29 cellular contexts compared by ENCODE assay signal in genomic region chrX:113269203-113269602, GRCh38.
"Had no signal": no experiment of that assay in that cellular context is flagged by ENCODE, and none has a peak within 500 bp of the region (broad histone marks: within the 10 kb centered on the region; RNA-seq: fewer than 3 reads in every experiment).

No MANE protein-coding gene starts in this region.

- H3K9me3 Mint-ChIP-seq: stimulated activated memory B cell treated with anti-CD40 and anti-IgM and Interleukin-4, amounts not matched to agents 10 μg/mL and 1 μg/mL and 100 μg/mL, for 72 hours; stimulated activated naive CD8-positive, alpha-beta T cell treated with anti-CD3 and anti-CD28 coated beads, Interleukin-15, amount 100 ng/mL, for 72 hours; stimulated activated naive CD8-positive, alpha-beta T cell treated with anti-CD3 and anti-CD28 coated beads, Interleukin-15, Interleukin-2, amounts not matched to agents 100 ng/mL and 50 ng/mL, for 24 hours; type B pancreatic cell had no signal

- H3K4me3 Mint-ChIP-seq: stimulated activated effector memory CD8-positive, alpha-beta T cell treated with anti-CD3 and anti-CD28 coated beads, Interleukin-12 subunit alpha, Interleukin-12 subunit beta, amount 100 ng/mL, for 72 hours; stimulated activated memory B cell treated with anti-CD40 and anti-IgM and Interleukin-4, amounts not matched to agents 10 μg/mL and 1 μg/mL and 100 μg/mL, for 72 hours; stimulated activated naive B cell treated with anti-CD40 and anti-IgM and Interleukin-4, amounts not matched to agents 10 μg/mL and 1 μg/mL and 100 μg/mL, for 72 hours; stimulated activated naive CD8-positive, alpha-beta T cell treated with anti-CD3 and anti-CD28 coated beads, Interleukin-15, amount 100 ng/mL, for 72 hours; stimulated activated naive CD8-positive, alpha-beta T cell treated with anti-CD3 and anti-CD28 coated beads, Interleukin-15, Interleukin-2, amounts not matched to agents 100 ng/mL and 50 ng/mL, for 24 hours; type B pancreatic cell had no signal

- H3K27me3 Mint-ChIP-seq: stimulated activated memory B cell treated with anti-CD40 and anti-IgM and Interleukin-4, amounts not matched to agents 10 μg/mL and 1 μg/mL and 100 μg/mL, for 72 hours; stimulated activated naive CD8-positive, alpha-beta T cell treated with anti-CD3 and anti-CD28 coated beads, Interleukin-15, amount 100 ng/mL, for 72 hours; stimulated activated naive CD8-positive, alpha-beta T cell treated with anti-CD3 and anti-CD28 coated beads, Interleukin-15, Interleukin-2, amounts not matched to agents 100 ng/mL and 50 ng/mL, for 24 hours; type B pancreatic cell had no signal

- FAIRE-seq: urothelium cell line had no signal

- DNase-seq: stimulated activated CD4-positive, alpha-beta T cell treated with anti-CD3 and anti-CD28 coated beads, Interleukin-2, amount 100 ng/mL, for 48 hours; stimulated activated CD4-positive, alpha-beta T cell treated with anti-CD3 and anti-CD28 coated beads, Interleukin-4, amount 100 ng/mL, for 1 hour; stimulated activated CD4-positive, alpha-beta T cell treated with anti-CD3 and anti-CD28 coated beads, Interleukin-4, amount 100 ng/mL, for 24 hours; stimulated activated CD4-positive, alpha-beta T cell treated with anti-CD3 and anti-CD28 coated beads, Interleukin-4, amount 100 ng/mL, for 4 hours; stimulated activated CD8-positive, alpha-beta memory T cell treated with anti-CD3 and anti-CD28 coated beads, Interleukin-4, amount 100 ng/mL, for 48 hours; stimulated activated naive B cell treated with anti-CD40 and anti-IgM and Interleukin-4, amounts not matched to agents 10 μg/mL and 1 μg/mL and 100 μg/mL, for 72 hours; stimulated activated naive CD4-positive, alpha-beta T cell; stimulated activated naive CD4-positive, alpha-beta T cell treated with Interleukin-2 at 50 U/mL for 16 hours; stimulated activated naive CD8-positive, alpha-beta T cell treated with anti-CD3 and anti-CD28 coated beads, Interleukin-15, amount 100 ng/mL, for 72 hours; stimulated activated naive CD8-positive, alpha-beta T cell treated with anti-CD3 and anti-CD28 coated beads, Interleukin-15, Interleukin-2, amounts not matched to agents 100 U/mL and 50 U/mL, for 24 hours; stomach; substantia nigra; testis; thyroid gland; tibial artery; transverse colon; trophoblast cell; upper lobe of left lung; upper lobe of right lung; uterus had no signal

- H3K4me1 ChIP-seq: stomach, suprapubic skin, testis, thyroid gland, tibial artery, tibial nerve, transverse colon, upper lobe of left lung, upper lobe of right lung, uterus, vagina had no signal

- H3K4me1 Mint-ChIP-seq: stimulated activated effector memory CD8-positive, alpha-beta T cell treated with anti-CD3 and anti-CD28 coated beads, Interleukin-12 subunit alpha, Interleukin-12 subunit beta, amount 100 ng/mL, for 72 hours; stimulated activated memory B cell treated with anti-CD40 and anti-IgM and Interleukin-4, amounts not matched to agents 10 μg/mL and 1 μg/mL and 100 μg/mL, for 72 hours; stimulated activated naive B cell treated with anti-CD40 and anti-IgM and Interleukin-4, amounts not matched to agents 10 μg/mL and 1 μg/mL and 100 μg/mL, for 72 hours; stimulated activated naive CD8-positive, alpha-beta T cell treated with anti-CD3 and anti-CD28 coated beads, Interleukin-15, amount 100 ng/mL, for 72 hours had no signal

- H3K36me3 ChIP-seq: stomach, suprapubic skin, thoracic aorta, thyroid gland, tibial artery, tibial nerve, transverse colon, upper lobe of left lung, upper lobe of right lung, uterus, vagina had no signal

- H3K27ac ChIP-seq: stomach, suprapubic skin, testis, thoracic aorta, thyroid gland, tibial artery, tibial nerve, transverse colon, upper lobe of left lung, upper lobe of right lung, uterus, vagina had no signal

- H3K9me3 ChIP-seq: stomach, suprapubic skin, testis, thoracic aorta, thyroid gland, tibial artery, tibial nerve, transverse colon, upper lobe of left lung, upper lobe of right lung, uterus, vagina had no signal

- H3K27ac Mint-ChIP-seq: stimulated activated effector memory CD8-positive, alpha-beta T cell treated with anti-CD3 and anti-CD28 coated beads, Interleukin-12 subunit alpha, Interleukin-12 subunit beta, amount 100 ng/mL, for 72 hours; stimulated activated memory B cell treated with anti-CD40 and anti-IgM and Interleukin-4, amounts not matched to agents 10 μg/mL and 1 μg/mL and 100 μg/mL, for 72 hours; stimulated activated naive B cell treated with anti-CD40 and anti-IgM and Interleukin-4, amounts not matched to agents 10 μg/mL and 1 μg/mL and 100 μg/mL, for 72 hours; stimulated activated naive CD8-positive, alpha-beta T cell treated with anti-CD3 and anti-CD28 coated beads, Interleukin-15, amount 100 ng/mL, for 72 hours; stimulated activated naive CD8-positive, alpha-beta T cell treated with anti-CD3 and anti-CD28 coated beads, Interleukin-15, Interleukin-2, amounts not matched to agents 100 ng/mL and 50 ng/mL, for 24 hours; type B pancreatic cell had no signal

- H3K36me3 Mint-ChIP-seq: stimulated activated effector memory CD8-positive, alpha-beta T cell treated with anti-CD3 and anti-CD28 coated beads, Interleukin-12 subunit alpha, Interleukin-12 subunit beta, amount 100 ng/mL, for 72 hours; stimulated activated memory B cell treated with anti-CD40 and anti-IgM and Interleukin-4, amounts not matched to agents 10 μg/mL and 1 μg/mL and 100 μg/mL, for 72 hours; stimulated activated naive B cell treated with anti-CD40 and anti-IgM and Interleukin-4, amounts not matched to agents 10 μg/mL and 1 μg/mL and 100 μg/mL, for 72 hours; type B pancreatic cell had no signal

- H3K4me3 ChIP-seq: stomach, suprapubic skin, testis, thoracic aorta, thyroid gland, tibial artery, tibial nerve, transverse colon, upper lobe of left lung, upper lobe of right lung, uterus, vagina had no signal

- H3K27me3 ChIP-seq: stomach, suprapubic skin, testis, thyroid gland, tibial artery, transverse colon, upper lobe of left lung, upper lobe of right lung, uterus, vagina had no signal

- ATAC-seq: stimulated activated effector memory CD8-positive, alpha-beta T cell treated with anti-CD3 and anti-CD28 coated beads, Interleukin-12 subunit alpha, Interleukin-12 subunit beta, amount 100 ng/mL, for 72 hours; stimulated activated memory B cell treated with anti-CD40 and anti-IgM and Interleukin-4, amounts not matched to agents 10 μg/mL and 1 μg/mL and 100 μg/mL, for 72 hours; stimulated activated naive B cell treated with anti-CD40 and anti-IgM and Interleukin-4, amounts not matched to agents 10 μg/mL and 1 μg/mL and 100 μg/mL, for 72 hours; stimulated activated naive CD8-positive, alpha-beta T cell treated with anti-CD3 and anti-CD28 coated beads, Interleukin-15, amount 100 ng/mL, for 72 hours; stimulated activated naive CD8-positive, alpha-beta T cell treated with anti-CD3 and anti-CD28 coated beads, Interleukin-15, Interleukin-2, amounts not matched to agents 100 U/mL and 50 U/mL, for 24 hours; upper lobe of right lung had no signal
